In the genomic region with DNA sequence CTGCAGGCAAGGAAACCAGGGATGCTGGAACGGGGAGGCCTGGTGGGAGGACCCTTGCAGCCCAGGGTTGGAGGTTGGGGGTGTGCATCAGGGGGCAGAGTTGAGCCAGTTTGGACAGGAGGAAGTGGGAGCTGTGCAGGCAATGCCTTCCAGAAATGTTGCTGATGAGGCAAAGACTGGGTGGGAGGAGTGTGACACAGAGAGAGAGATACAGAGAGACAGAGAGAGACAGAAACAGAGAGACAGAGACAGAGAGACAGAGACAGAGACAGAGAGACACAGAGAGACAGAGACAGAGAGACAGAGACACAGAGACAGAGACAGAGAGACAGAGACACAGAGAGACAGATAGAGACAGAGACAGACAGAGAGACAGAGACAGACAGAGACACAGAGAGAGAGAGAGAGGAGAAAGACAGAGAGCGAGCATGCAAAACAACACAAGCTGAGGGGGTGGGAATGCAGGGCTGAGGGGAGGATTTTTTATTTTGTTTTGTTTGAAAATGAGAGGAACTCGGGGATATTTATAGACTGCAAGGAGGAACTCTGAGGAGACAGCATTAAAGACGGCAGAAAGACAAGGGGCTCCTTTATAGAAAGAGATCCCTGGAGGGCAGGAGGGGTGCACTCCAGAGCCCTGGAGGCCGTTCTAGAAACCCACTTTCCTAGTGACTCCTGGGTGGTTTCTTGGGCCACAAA, we compare ENCODE assay signal across 9 cellular contexts. TPM values are rescaled to one million over a fixed set of nuclear protein-coding genes. Genes with fewer than 3 reads are reported as not detected.
A peak's percentile ranks its signal among the peaks of the same experiment; 100 is the strongest.
DNase-seq lines count a peak whose midpoint lies in the region; FAIRE-seq and TF ChIP-seq lines count a peak whose summit lies in the region.
"Had no signal": no experiment of that assay in that cellular context is flagged by ENCODE, and none has a peak within 500 bp of the region (broad histone marks: within the 10 kb centered on the region; RNA-seq: fewer than 3 reads in every experiment).

No MANE protein-coding gene starts in this region.

- peak overlapping the region; percentile 69 for H3K27ac Mint-ChIP-seq in astrocyte (ENCODE audit: unreplicated experiment)

- no peaks in the 10 kb centered on the region for H3K9me3 ChIP-seq in astrocyte (ENCODE audit: insufficient read depth, low read depth, low read length)
- H3K9me3 ChIP-seq in thyroid gland: no peaks in the 10 kb centered on the region

- intact Hi-C loops in thyroid gland (cut with DNase I): loop anchor here (5.0 kb wide), 1 partner anchor 168 kb away; no protein-coding TSS in a partner anchor

- peaks cover 19% of the 10 kb centered on the region for H3K4me1 ChIP-seq in astrocyte (ENCODE audit: insufficient read depth, low read length)
- peaks cover 12 to 35% of the 10 kb centered on the region in 2 donors for H3K4me1 ChIP-seq in thyroid gland

- WGBS in thyroid gland, 2 donors: 47 to 49% methylated on average over 5 of the region's 5 CpGs

- H3K27ac ChIP-seq in astrocyte (ENCODE audit: low read depth, low read length): no peak overlapping the region
- peak overlapping the region in 2 of 3 donors; percentile 30 to 45 for H3K27ac ChIP-seq in thyroid gland

- H3K4me2 ChIP-seq in astrocyte (ENCODE audit: low read length): no peak overlapping the region

- H2AFZ ChIP-seq in astrocyte (ENCODE audit: low read depth, low read length): no peak overlapping the region

- peaks cover 30% of the 10 kb centered on the region for H3K79me2 ChIP-seq in astrocyte (ENCODE audit: insufficient read depth, low read length)

- H3K36me3 ChIP-seq in astrocyte (ENCODE audit: insufficient read depth, low read length) (no peaks in the 10 kb centered on the region), kidney epithelial cell (ENCODE audit: control insufficient read depth, insufficient read depth, low read length) (no peaks in the 10 kb centered on the region), thyroid gland (peaks cover 4 to 8% of the 10 kb centered on the region in 2 donors)

- peaks cover 2% of the 10 kb centered on the region for H3K36me3 Mint-ChIP-seq in astrocyte (ENCODE audit: low read depth, unreplicated experiment)

- no peak for FAIRE-seq in astrocyte (lab: Jason Lieb, UNC)
- FAIRE-seq: A204.1 had no signal

- H3K9ac ChIP-seq in astrocyte (ENCODE audit: low read length): no peak overlapping the region

- no peak for TF ChIP-seq POLR2A in thyroid gland (IDR thresholded peaks at IDR 0.05)

- DNase-seq in NCI-H1417 (lab: John Stamatoyannopoulos, UW) (peak in 2 of 3 experiments; percentile 21 to 59), NCI-H1417 treated with DMSO at 0.1 percent for 48 hours (lab: John Stamatoyannopoulos, UW) (no peak), MV-4-11 (lab: John Stamatoyannopoulos, UW) (peak; percentile 80), astrocyte (ENCODE audit: low read depth) (no peak), kidney epithelial cell (ENCODE audit: low read depth) (no peak), thyroid gland (no peak), NCI-H187 (lab: John Stamatoyannopoulos, UW) (no peak), HT-29 (ENCODE audit: low spot score) (no peak)

- no peak overlapping the region for H3K4me3 ChIP-seq in astrocyte (ENCODE audit: insufficient read depth, low read depth, low read length)
- H3K4me3 ChIP-seq in kidney epithelial cell (ENCODE audit: low read depth, low read length): no peak overlapping the region
- no peak overlapping the region for H3K4me3 ChIP-seq in thyroid gland (replicated peaks in 1 of 3)

- no peaks in the 10 kb centered on the region for H3K9me3 Mint-ChIP-seq in astrocyte (ENCODE audit: unreplicated experiment)

- H3K27me3 Mint-ChIP-seq in astrocyte (ENCODE audit: low read depth, unreplicated experiment): no peaks in the 10 kb centered on the region

- H4K20me1 ChIP-seq in astrocyte (ENCODE audit: insufficient read depth, low read length): peaks cover 23% of the 10 kb centered on the region

- H3K4me3 Mint-ChIP-seq in astrocyte (ENCODE audit: unreplicated experiment): peak overlapping the region; percentile 77

- H3K4me1 Mint-ChIP-seq in astrocyte (ENCODE audit: low read depth, unreplicated experiment): peaks cover 20% of the 10 kb centered on the region

- TF ChIP-seq CTCF in astrocyte (IDR thresholded peaks at IDR 0.05; ENCODE audit: insufficient read depth, low read depth, low read length): no peak
- TF ChIP-seq CTCF in kidney epithelial cell (IDR thresholded peaks at IDR 0.05; ENCODE audit: insufficient read depth, low read length, poor library complexity, severe bottlenecking): peak; percentile 27
- peak in 2 of 6 experiments; percentile 16 to 23 for TF ChIP-seq CTCF in thyroid gland (IDR thresholded peaks at IDR 0.05)

- no peaks in the 10 kb centered on the region for H3K27me3 ChIP-seq in astrocyte (ENCODE audit: insufficient read depth, low read length)
- no peaks in the 10 kb centered on the region for H3K27me3 ChIP-seq in kidney epithelial cell (ENCODE audit: control insufficient read depth, insufficient read depth, low read length)
- no peaks in the 10 kb centered on the region for H3K27me3 ChIP-seq in thyroid gland

RNA-seq across cellular contexts. Expression of a gene that starts 1.9 kb away (rescaled TPM):
- total RNA-seq in astrocyte (9.1 and 10.7 TPM in 2 replicates), kidney epithelial cell (9.2 and 13.3 TPM in 2 replicates), thyroid gland (10 to 100 TPM; 13.0 to 30.0 (median 17.0) TPM)
- total RNA-seq in HT-29 (2014; rRNA removed; shearing (Covaris generic)): 9.7 and 10.8 TPM in 2 replicates

RNA-seq across cellular contexts. Expression of a gene that starts 1.9 kb away (rescaled TPM):
- 3.1 and 3.6 TPM in 2 replicates for total RNA-seq in astrocyte
- total RNA-seq in kidney epithelial cell: 0.07 and 0.38 TPM in 2 replicates
- total RNA-seq in thyroid gland: 1 to 10 TPM; 1.5 to 5.4 (median 3.0) TPM
- 0.31 and 0.71 TPM in 2 replicates for total RNA-seq in HT-29 (2014; rRNA removed; shearing (Covaris generic))

RNA-seq across cellular contexts. Expression of a gene that starts 18.1 kb away (rescaled TPM):
- total RNA-seq in astrocyte: 92.0 and 92.3 TPM in 2 replicates
- 31.8 and 36.7 TPM in 2 replicates for total RNA-seq in kidney epithelial cell
- total RNA-seq in thyroid gland: 100 to 1,000 TPM in 1 of 4 donors, 10 to 100 TPM in 3; 48.1 to 102 (median 61.9) TPM
- 41.7 and 46.8 TPM in 2 replicates for total RNA-seq in HT-29 (2014; rRNA removed; shearing (Covaris generic))

Comparison
In these comparisons a context has a peak if more than half of its experiments do, and no peak if none do; other contexts are left out.
1. DNase-seq: peak in NCI-H1417 (2 of 3) and MV-4-11 (single experiment); none in NCI-H1417 treated with DMSO at 0.1 percent for 48 hours (single experiment), astrocyte (single experiment), kidney epithelial cell (single experiment), thyroid gland (0 of 2), NCI-H187 (0 of 2) and HT-29 (single experiment).